ENCODE assay signal across 1 cellular context in the genomic region with DNA sequence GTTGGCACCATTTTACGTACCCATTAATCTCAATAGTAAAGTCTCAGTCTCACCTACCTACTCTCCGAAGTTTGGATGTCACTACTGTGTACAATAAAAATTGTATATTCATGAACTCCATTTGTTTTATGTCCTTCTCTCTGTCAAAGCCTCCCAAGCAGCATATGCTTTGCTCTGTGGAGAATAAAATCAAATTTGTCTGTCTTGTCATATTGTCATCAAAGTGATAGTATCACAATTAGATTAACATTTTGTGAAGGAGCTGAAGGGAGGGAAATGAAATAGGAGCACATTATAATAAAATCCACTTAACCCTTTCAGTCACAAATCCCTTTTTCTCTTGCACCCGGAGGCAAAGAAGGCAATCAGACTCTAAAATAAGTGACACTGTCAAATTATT.
TF ChIP-seq lines count a peak whose summit lies in the region.

No MANE protein-coding gene starts in this region.

TF ChIP-seq in SK-N-SH treated with all-trans-retinoic acid at 6 μM for 48 hours, 23 proteins besides CTCF, POLR2A, EP300 and RAD21 (continued from another document):
- TF ChIP-seq, protein P1, sequence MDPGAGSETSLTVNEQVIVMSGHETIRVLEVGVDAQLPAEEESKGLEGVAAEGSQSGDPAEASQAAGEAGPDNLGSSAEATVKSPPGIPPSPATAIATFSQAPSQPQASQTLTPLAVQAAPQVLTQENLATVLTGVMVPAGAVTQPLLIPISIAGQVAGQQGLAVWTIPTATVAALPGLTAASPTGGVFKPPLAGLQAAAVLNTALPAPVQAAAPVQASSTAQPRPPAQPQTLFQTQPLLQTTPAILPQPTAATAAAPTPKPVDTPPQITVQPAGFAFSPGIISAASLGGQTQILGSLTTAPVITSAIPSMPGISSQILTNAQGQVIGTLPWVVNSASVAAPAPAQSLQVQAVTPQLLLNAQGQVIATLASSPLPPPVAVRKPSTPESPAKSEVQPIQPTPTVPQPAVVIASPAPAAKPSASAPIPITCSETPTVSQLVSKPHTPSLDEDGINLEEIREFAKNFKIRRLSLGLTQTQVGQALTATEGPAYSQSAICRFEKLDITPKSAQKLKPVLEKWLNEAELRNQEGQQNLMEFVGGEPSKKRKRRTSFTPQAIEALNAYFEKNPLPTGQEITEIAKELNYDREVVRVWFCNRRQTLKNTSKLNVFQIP (CRISPR knock-in tag; IDR thresholded peaks at IDR 0.05; ENCODE audit: borderline replicate concordance, low read depth): no peak
